Comparison of ENCODE assay signal across 8 cellular contexts in genomic region chr17:21098934-21099687, GRCh38. TPM values are rescaled to one million over a fixed set of nuclear protein-coding genes. Genes with fewer than 3 reads are reported as not detected.
A peak's percentile ranks its signal among the peaks of the same experiment; 100 is the strongest.
DNase-seq lines count a peak whose midpoint lies in the region; ATAC-seq lines count a peak whose summit lies in the region.

No MANE protein-coding gene starts in this region.

- H3K27ac Mint-ChIP-seq in CD4-positive, alpha-beta memory T cell: peak overlapping the region; percentile 19 to 83 (median 48)
- peak overlapping the region; percentile 88 for H3K27ac Mint-ChIP-seq in activated CD4-positive, alpha-beta memory T cell treated with anti-CD3 and anti-CD28 coated beads for 36 hours

- WGBS in mesendoderm (ENCODE audit: extremely low coverage, insufficient coverage, low lambda C conversion rate): no CpG with 5 or more reads among the region's 29 CpGs

- H2BK120ac ChIP-seq in mesendoderm (ENCODE audit: low read depth, low read length): no peak overlapping the region

- no peak overlapping the region for H2BK15ac ChIP-seq in mesendoderm (replicated peaks; ENCODE audit: low read depth)

- ATAC-seq in GM19438 (IDR thresholded peaks at IDR 0.05; ENCODE audit: low read depth, unreplicated experiment): peak; percentile 98
- ATAC-seq in HG03565 (IDR thresholded peaks at IDR 0.05; ENCODE audit: unreplicated experiment): peak; percentile 87

- H3K9me3 Mint-ChIP-seq in CD4-positive, alpha-beta memory T cell: no peaks in the 10 kb centered on the region
- H3K9me3 Mint-ChIP-seq in activated CD4-positive, alpha-beta memory T cell treated with anti-CD3 and anti-CD28 coated beads for 36 hours: no peaks in the 10 kb centered on the region

- no peaks in the 10 kb centered on the region for H3K36me3 Mint-ChIP-seq in CD4-positive, alpha-beta memory T cell
- no peaks in the 10 kb centered on the region for H3K36me3 Mint-ChIP-seq in activated CD4-positive, alpha-beta memory T cell treated with anti-CD3 and anti-CD28 coated beads for 36 hours

- H3K4ac ChIP-seq in mesendoderm (ENCODE audit: low read depth, low read length): peak overlapping the region; percentile 73

- H4K5ac ChIP-seq in mesendoderm (ENCODE audit: low read length): peak overlapping the region; percentile 50

- DNase-seq in CD4-positive, alpha-beta memory T cell: peak; percentile 61 to 73 (median 65)
- peak; percentile 92 for DNase-seq in NCI-H69 (lab: John Stamatoyannopoulos, UW)
- DNase-seq in activated CD4-positive, alpha-beta memory T cell treated with anti-CD3 and anti-CD28 coated beads for 36 hours: peak; percentile 87
- peak; percentile 9 to 52 (median 31) for DNase-seq in effector memory CD4-positive, alpha-beta T cell
- DNase-seq in mesendoderm: peak; percentile 97
- DNase-seq in stimulated activated CD8-positive, alpha-beta memory T cell treated with anti-CD3 and anti-CD28 coated beads, Interleukin-15, amount 100 ng/mL, for 24 hours (ENCODE audit: low read depth): peak; percentile 34

- no peak overlapping the region for H4K8ac ChIP-seq in mesendoderm (ENCODE audit: low read depth, low read length)

- no peaks in the 10 kb centered on the region for H3K27me3 ChIP-seq in CD4-positive, alpha-beta memory T cell (ENCODE audit: insufficient read depth, low read length)
- no peaks in the 10 kb centered on the region for H3K27me3 ChIP-seq in effector memory CD4-positive, alpha-beta T cell (replicated peaks; ENCODE audit: control insufficient read depth, insufficient read depth, low read length, poor library complexity, severe bottlenecking)
- no peaks in the 10 kb centered on the region for H3K27me3 ChIP-seq in mesendoderm (ENCODE audit: insufficient read depth, low read length, poor library complexity)

- no peaks in the 10 kb centered on the region for H3K79me1 ChIP-seq in mesendoderm (ENCODE audit: low read length)

- no peaks in the 10 kb centered on the region for H3K9me3 ChIP-seq in CD4-positive, alpha-beta memory T cell (ENCODE audit: control insufficient read depth in 1 of 2, low read length in 2 of 2)
- no peaks in the 10 kb centered on the region for H3K9me3 ChIP-seq in effector memory CD4-positive, alpha-beta T cell (ENCODE audit: control insufficient read depth, low read length)

- peak overlapping the region; percentile 97 for H3K23ac ChIP-seq in mesendoderm (ENCODE audit: low read length)

- no peak overlapping the region for H3K27ac ChIP-seq in CD4-positive, alpha-beta memory T cell (ENCODE audit: low read depth, low read length)
- H3K27ac ChIP-seq in effector memory CD4-positive, alpha-beta T cell (ENCODE audit: insufficient read depth, low read length, poor library complexity, severe bottlenecking): no peak overlapping the region
- peak overlapping the region; percentile 47 for H3K27ac ChIP-seq in mesendoderm (ENCODE audit: low read depth, low read length)

- peaks cover 13% of the 10 kb centered on the region for H3K4me1 ChIP-seq in CD4-positive, alpha-beta memory T cell (ENCODE audit: insufficient read depth, low read length)
- H3K4me1 ChIP-seq in effector memory CD4-positive, alpha-beta T cell (ENCODE audit: control insufficient read depth, insufficient read depth, low read length, poor library complexity, severe bottlenecking): peaks cover 4% of the 10 kb centered on the region
- H3K4me1 ChIP-seq in mesendoderm (ENCODE audit: control insufficient read depth, low read depth, low read length): no peaks in the 10 kb centered on the region

- CTCF ChIA-PET in CD4-positive, alpha-beta memory T cell (lab: Charles Lee; ENCODE audit: partially characterized antibody): interaction anchor here (0.7 to 2.2 kb wide), 10 partner anchors 10 to 451 kb away, joined by 3 to 16 read pairs (median 4); partner anchors contain the start of gene USP22
- CTCF ChIA-PET in activated CD4-positive, alpha-beta memory T cell treated with anti-CD3 and anti-CD28 coated beads for 36 hours (lab: Charles Lee): interaction anchor here (0.8 to 2.4 kb wide), 17 partner anchors 9 to 413 kb away, joined by 3 to 40 read pairs (median 4); partner anchors contain the start of gene USP22

- POLR2A ChIA-PET in CD4-positive, alpha-beta memory T cell (lab: Charles Lee; ENCODE audit: partially characterized antibody): interaction anchor here (0.8 to 1.7 kb wide), 5 partner anchors 56 to 176 kb away, joined by 3 to 22 read pairs (median 4); partner anchors contain the start of gene USP22
- POLR2A ChIA-PET in activated CD4-positive, alpha-beta memory T cell treated with anti-CD3 and anti-CD28 coated beads for 36 hours (lab: Charles Lee): interaction anchor here (1.4 to 2.1 kb wide), 3 partner anchors 56 to 188 kb away, joined by 7 to 26 read pairs (median 7); partner anchors contain the start of gene USP22

- intact Hi-C loops in CD4-positive, alpha-beta memory T cell (cut with micrococcal nuclease): loop anchor here (1.0 kb wide), 1 partner anchor 56 kb away; the partner anchor contains the start of gene USP22
- intact Hi-C loops in activated CD4-positive, alpha-beta memory T cell treated with anti-CD3 and anti-CD28 coated beads for 36 hours (cut with micrococcal nuclease): loop anchor here (1.0 kb wide), 4 partner anchors 27 to 186 kb away; partner anchors contain the start of genes DHRS7B, TMEM11 and USP22

- H3K56ac ChIP-seq in mesendoderm (ENCODE audit: low read length): peak overlapping the region; percentile 88

- peak overlapping the region; percentile 89 for H2BK5ac ChIP-seq in mesendoderm (ENCODE audit: low read length)

- H3K18ac ChIP-seq in mesendoderm (ENCODE audit: low read length): peak overlapping the region; percentile 91

- H3K79me2 ChIP-seq in mesendoderm (ENCODE audit: control insufficient read depth, insufficient read depth, low read length): no peaks in the 10 kb centered on the region

- H2AK5ac ChIP-seq in mesendoderm (ENCODE audit: low read length): no peak overlapping the region

- peak overlapping the region; percentile 85 to 96 (median 90) for H3K4me3 Mint-ChIP-seq in CD4-positive, alpha-beta memory T cell
- peak overlapping the region; percentile 97 for H3K4me3 Mint-ChIP-seq in activated CD4-positive, alpha-beta memory T cell treated with anti-CD3 and anti-CD28 coated beads for 36 hours

- H3K4me2 ChIP-seq in mesendoderm (ENCODE audit: low read length): peak overlapping the region; percentile 85

- no peaks in the 10 kb centered on the region for H3K36me3 ChIP-seq in CD4-positive, alpha-beta memory T cell (ENCODE audit: insufficient read depth, low read length)
- no peaks in the 10 kb centered on the region for H3K36me3 ChIP-seq in effector memory CD4-positive, alpha-beta T cell (ENCODE audit: control insufficient read depth, insufficient read depth, low read length)
- no peaks in the 10 kb centered on the region for H3K36me3 ChIP-seq in mesendoderm (ENCODE audit: control insufficient read depth, insufficient read depth, low read length)

- peaks cover 9 to 14% (median 11%) of the 10 kb centered on the region in 4 donors for H3K4me1 Mint-ChIP-seq in CD4-positive, alpha-beta memory T cell
- H3K4me1 Mint-ChIP-seq in activated CD4-positive, alpha-beta memory T cell treated with anti-CD3 and anti-CD28 coated beads for 36 hours (ENCODE audit: low read depth): peaks cover 4% of the 10 kb centered on the region

- peak overlapping the region; percentile 68 to 70 for H3K4me3 ChIP-seq in CD4-positive, alpha-beta memory T cell (ENCODE audit: low read length in 2 of 2)
- H3K4me3 ChIP-seq in effector memory CD4-positive, alpha-beta T cell (ENCODE audit: insufficient read depth, low read depth, low read length, poor library complexity, severe bottlenecking): peak overlapping the region; percentile 66
- peak overlapping the region; percentile 64 for H3K4me3 ChIP-seq in mesendoderm (ENCODE audit: low read length)

- H3K9ac ChIP-seq in mesendoderm (ENCODE audit: low read length): peak overlapping the region; percentile 85

- peaks cover 0 to 12% of the 10 kb centered on the region in 2 donors for H3K27me3 Mint-ChIP-seq in CD4-positive, alpha-beta memory T cell
- no peaks in the 10 kb centered on the region for H3K27me3 Mint-ChIP-seq in activated CD4-positive, alpha-beta memory T cell treated with anti-CD3 and anti-CD28 coated beads for 36 hours

RNA-seq across cellular contexts. Expression of gene DHRS7B, which starts 27.7 kb away (rescaled TPM):
- total RNA-seq in CD4-positive, alpha-beta memory T cell: 1 to 10 TPM; 8.2 to 9.5 TPM
- polyA plus RNA-seq in CD4-positive, alpha-beta memory T cell: 10 to 100 TPM; 10.0 to 10.5 TPM
- total RNA-seq in activated CD4-positive, alpha-beta memory T cell treated with anti-CD3 and anti-CD28 coated beads for 36 hours: 10 to 100 TPM; 13.5 to 15.9 TPM
- polyA plus RNA-seq in mesendoderm (2013, experiment 1 of 2): 28.8 TPM
- 30.4 TPM for polyA plus RNA-seq in mesendoderm (2013, experiment 2 of 2)

RNA-seq across cellular contexts. Expression of gene USP22, which starts 56.3 kb away (rescaled TPM):
- total RNA-seq in CD4-positive, alpha-beta memory T cell: 100 to 1,000 TPM; 135 to 140 TPM
- polyA plus RNA-seq in CD4-positive, alpha-beta memory T cell: 10 to 100 TPM; 14.4 to 37.7 TPM
- 100 to 1,000 TPM; 120 to 124 TPM for total RNA-seq in activated CD4-positive, alpha-beta memory T cell treated with anti-CD3 and anti-CD28 coated beads for 36 hours
- polyA plus RNA-seq in mesendoderm (2013, experiment 1 of 2): 221 TPM
- 204 TPM for polyA plus RNA-seq in mesendoderm (2013, experiment 2 of 2)

Comparison
In these comparisons a context has a peak if more than half of its experiments do, and no peak if none do; other contexts are left out.
1. DNase-seq: peak in every context shown above with its lines; median percentile 97 in mesendoderm; 92 in NCI-H69; 87 in activated CD4-positive, alpha-beta memory T cell treated with anti-CD3 and anti-CD28 coated beads for 36 hours; 65 in CD4-positive, alpha-beta memory T cell; 34 in stimulated activated CD8-positive, alpha-beta memory T cell treated with anti-CD3 and anti-CD28 coated beads, Interleukin-15, amount 100 ng/mL, for 24 hours; 31 in effector memory CD4-positive, alpha-beta T cell.